Comparison of ENCODE assay signal across 11 cellular contexts in genomic region chr17:20074001-20074400, GRCh38.
DNase-seq lines count a peak whose midpoint lies in the region; ATAC-seq and TF ChIP-seq lines count a peak whose summit lies in the region.
"Had no signal": no experiment of that assay in that cellular context is flagged by ENCODE, and none has a peak within 500 bp of the region (broad histone marks: within the 10 kb centered on the region; RNA-seq: fewer than 3 reads in every experiment).

No MANE protein-coding gene starts in this region.

- H3K4me3 Mint-ChIP-seq in CD4-positive, alpha-beta memory T cell: peak overlapping the region in 7 of 8 donors; percentile 75 to 87 (median 82)
- peak overlapping the region; percentile 73 to 78 for H3K4me3 Mint-ChIP-seq in effector memory CD8-positive, alpha-beta T cell

- no peak for DNase-seq in CD4-positive, alpha-beta memory T cell
- DNase-seq in MV-4-11 (lab: John Stamatoyannopoulos, UW) (peak; percentile 32), psoas muscle (no peak), NCI-H526 treated with DMSO at 0.1 percent for 48 hours (lab: John Stamatoyannopoulos, UW) (no peak), posterior cingulate gyrus (no peak), AG08396 (ENCODE audit: low spot score) (no peak)
- DNase-seq in effector memory CD8-positive, alpha-beta T cell: no peak
- DNase-seq: effector CD8-positive, alpha-beta T cell had no signal

- no peak for TF ChIP-seq CTCF in psoas muscle (IDR thresholded peaks at IDR 0.05)

- H3K36me3 ChIP-seq in CD4-positive, alpha-beta memory T cell (ENCODE audit: insufficient read depth, low read length): no peaks in the 10 kb centered on the region
- H3K36me3 ChIP-seq in psoas muscle (ENCODE audit: insufficient read depth in 1 of 2, low read depth in 1 of 2): no peaks in the 10 kb centered on the region

- POLR2A ChIA-PET in CD4-positive, alpha-beta memory T cell (lab: Charles Lee; ENCODE audit: partially characterized antibody): no interaction called here

- no peaks in the 10 kb centered on the region for H3K27me3 ChIP-seq in CD4-positive, alpha-beta memory T cell (ENCODE audit: insufficient read depth, low read length)
- no peaks in the 10 kb centered on the region for H3K27me3 ChIP-seq in psoas muscle (ENCODE audit: insufficient read depth in 3 of 3, low read length in 2 of 3)

- H3K4me1 Mint-ChIP-seq in CD4-positive, alpha-beta memory T cell: peaks cover 17 to 30% (median 21%) of the 10 kb centered on the region in 4 donors
- peaks cover 26 to 29% of the 10 kb centered on the region in 2 donors for H3K4me1 Mint-ChIP-seq in effector memory CD8-positive, alpha-beta T cell (ENCODE audit: low read depth in 2 of 2)

- H3K27ac Mint-ChIP-seq in CD4-positive, alpha-beta memory T cell: peak overlapping the region in 4 of 7 donors; percentile 3 to 85 (median 73)
- peak overlapping the region; percentile 51 to 84 for H3K27ac Mint-ChIP-seq in effector memory CD8-positive, alpha-beta T cell
- H3K27ac Mint-ChIP-seq: progenitor cell of endocrine pancreas had no signal

- no peaks in the 10 kb centered on the region for H3K27me3 Mint-ChIP-seq in CD4-positive, alpha-beta memory T cell
- H3K27me3 Mint-ChIP-seq in effector memory CD8-positive, alpha-beta T cell: no peaks in the 10 kb centered on the region

- CTCF ChIA-PET in CD4-positive, alpha-beta memory T cell (lab: Charles Lee; ENCODE audit: partially characterized antibody): interaction anchor here (2.8 kb wide), 1 partner anchor 81 kb away, joined by 14 read pairs; no protein-coding TSS in a partner anchor

- H3K4me3 ChIP-seq in CD4-positive, alpha-beta memory T cell (ENCODE audit: low read length in 2 of 2): no peak overlapping the region
- H3K4me3 ChIP-seq in psoas muscle: peak overlapping the region; percentile 51

- H3K27ac ChIP-seq in CD4-positive, alpha-beta memory T cell (ENCODE audit: low read depth, low read length): peak overlapping the region; percentile 6
- H3K27ac ChIP-seq in psoas muscle: peak overlapping the region; percentile 30

- intact Hi-C loops in CD4-positive, alpha-beta memory T cell (cut with micrococcal nuclease): loop anchor here (10.0 kb wide), 1 partner anchor 49 kb away; no protein-coding TSS in a partner anchor
- intact Hi-C loops in psoas muscle (cut with DNase I) (no loop called here), posterior cingulate gyrus (cut with DNase I) (no loop called here)

- no peaks in the 10 kb centered on the region for H3K9me3 ChIP-seq in CD4-positive, alpha-beta memory T cell (ENCODE audit: control insufficient read depth in 1 of 2, low read length in 2 of 2)
- H3K9me3 ChIP-seq in psoas muscle: no peaks in the 10 kb centered on the region

- H3K36me3 Mint-ChIP-seq in CD4-positive, alpha-beta memory T cell: no peaks in the 10 kb centered on the region
- H3K36me3 Mint-ChIP-seq in effector memory CD8-positive, alpha-beta T cell (ENCODE audit: insufficient read depth): peaks cover 4% of the 10 kb centered on the region

- no peak for ATAC-seq in effector memory CD8-positive, alpha-beta T cell (replicated peaks)
- ATAC-seq in psoas muscle: peak in 1 of 4 donors; percentile 44
- ATAC-seq in GM21528 (IDR thresholded peaks at IDR 0.05; ENCODE audit: low FRiP score, unreplicated experiment): no peak
- ATAC-seq: SK-N-SH treated with all-trans-retinoic acid at 6 μM for 48 hours had no signal

- H3K9me3 Mint-ChIP-seq in CD4-positive, alpha-beta memory T cell: no peaks in the 10 kb centered on the region
- no peaks in the 10 kb centered on the region for H3K9me3 Mint-ChIP-seq in effector memory CD8-positive, alpha-beta T cell

- H3K4me1 ChIP-seq in CD4-positive, alpha-beta memory T cell (ENCODE audit: insufficient read depth, low read length): peaks cover 27% of the 10 kb centered on the region
- H3K4me1 ChIP-seq in psoas muscle: no peaks in the 10 kb centered on the region

- 46 to 47% (median 46%) methylated on average over 7 of the region's 7 CpGs for WGBS in psoas muscle, 3 donors
